8 cellular contexts compared by ENCODE assay signal in the genomic region with DNA sequence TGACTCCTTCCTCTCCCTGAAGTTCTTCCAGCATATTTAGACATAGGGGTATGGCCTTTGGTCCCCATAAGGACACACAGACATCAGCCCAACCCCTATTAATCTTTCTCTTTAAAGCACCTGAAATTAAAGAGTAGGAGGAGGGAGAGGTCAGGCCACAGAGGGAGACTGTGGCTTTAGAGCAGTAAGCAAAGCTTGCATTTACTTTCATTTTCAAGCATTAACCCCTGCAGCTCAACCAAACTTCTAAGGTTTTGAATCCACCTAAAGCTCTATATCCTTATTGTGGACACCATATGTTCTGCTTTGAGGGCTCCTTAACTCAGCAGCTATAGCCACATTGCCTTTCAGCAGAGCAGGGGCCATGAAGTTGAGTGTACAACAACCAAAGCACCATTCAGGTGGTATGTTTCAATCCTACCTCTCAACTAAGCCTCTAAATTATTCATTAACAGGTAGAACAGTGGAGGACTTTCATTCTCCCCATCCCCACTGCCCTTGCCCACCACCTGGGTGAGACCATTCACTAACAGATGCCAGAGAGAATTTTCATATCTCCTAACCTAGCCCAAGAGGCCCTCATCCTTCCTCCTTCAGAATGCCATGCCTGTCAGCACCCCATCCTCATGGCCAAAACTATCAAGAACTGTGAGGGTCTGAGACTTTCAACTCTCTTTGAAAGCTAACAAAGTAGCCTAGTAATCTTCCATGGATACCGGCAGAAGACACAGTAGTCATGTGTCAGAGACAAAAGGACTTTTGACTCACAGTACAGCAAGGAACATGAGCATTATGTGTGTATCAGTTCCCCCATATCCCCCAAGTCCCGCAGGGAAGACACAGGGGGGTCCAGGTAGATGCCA.
DNase-seq lines count a peak whose midpoint lies in the region; ATAC-seq lines count a peak whose summit lies in the region.

No MANE protein-coding gene starts in this region.

- H3K9ac ChIP-seq in adipocyte (ENCODE audit: low read length): no peak overlapping the region

- H3K4me3 ChIP-seq in adipocyte (ENCODE audit: low read length): no peak overlapping the region

- H3K27me3 ChIP-seq in adipocyte (replicated peaks; ENCODE audit: control insufficient read depth, insufficient read depth, low read length): no peaks in the 10 kb centered on the region

- H3K4me1 Mint-ChIP-seq in activated naive CD4-positive, alpha-beta T cell treated with anti-CD3 and anti-CD28 coated beads, Interleukin-2, amount 10 ng/mL, durations not matched to agents 7 days and 5 days: peaks cover 28% of the 10 kb centered on the region

- peak; percentile 82 for ATAC-seq in HG03103 (IDR thresholded peaks at IDR 0.05; ENCODE audit: low read depth, unreplicated experiment)
- ATAC-seq in stimulated activated naive CD8-positive, alpha-beta T cell treated with anti-CD3 and anti-CD28 coated beads, Interleukin-15, Interleukin-2, amounts not matched to agents 100 U/mL and 50 U/mL, for 24 hours: peak; percentile 69

- peak overlapping the region; percentile 9 for H3K4me3 Mint-ChIP-seq in activated naive CD4-positive, alpha-beta T cell treated with anti-CD3 and anti-CD28 coated beads, Interleukin-2, amount 10 ng/mL, durations not matched to agents 7 days and 5 days

- no peaks in the 10 kb centered on the region for H3K9me3 ChIP-seq in adipocyte (ENCODE audit: control insufficient read depth, low read length)

- peaks cover 4% of the 10 kb centered on the region for H3K4me1 ChIP-seq in adipocyte (ENCODE audit: control insufficient read depth, insufficient read depth, low read length)

- H3K27ac Mint-ChIP-seq in activated naive CD4-positive, alpha-beta T cell treated with anti-CD3 and anti-CD28 coated beads, Interleukin-2, amount 10 ng/mL, durations not matched to agents 7 days and 5 days: peak overlapping the region; percentile 77

- H3K27me3 Mint-ChIP-seq in activated naive CD4-positive, alpha-beta T cell treated with anti-CD3 and anti-CD28 coated beads, Interleukin-2, amount 10 ng/mL, durations not matched to agents 7 days and 5 days: no peaks in the 10 kb centered on the region

- H3K36me3 ChIP-seq in adipocyte (ENCODE audit: control insufficient read depth, insufficient read depth, low read length, severe bottlenecking): no peaks in the 10 kb centered on the region

- peaks cover 17% of the 10 kb centered on the region for H3K36me3 Mint-ChIP-seq in activated naive CD4-positive, alpha-beta T cell treated with anti-CD3 and anti-CD28 coated beads, Interleukin-2, amount 10 ng/mL, durations not matched to agents 7 days and 5 days

- DNase-seq in activated naive CD4-positive, alpha-beta T cell treated with anti-CD3 and anti-CD28 coated beads, Interleukin-2, amount 10 ng/mL, durations not matched to agents 7 days and 5 days: peak; percentile 50
- no peak for DNase-seq in activated naive CD4-positive, alpha-beta T cell (lab: John Stamatoyannopoulos, UW)
- DNase-seq in adipocyte (ENCODE audit: low read depth) (peak; percentile 49), HCEC 1CT (no peak), inferior parietal cortex (ENCODE audit: extremely low spot score) (no peak), NCI-H524 (lab: John Stamatoyannopoulos, UW) (no peak)
- no peak for DNase-seq in stimulated activated naive CD8-positive, alpha-beta T cell treated with anti-CD3 and anti-CD28 coated beads, Interleukin-15, Interleukin-2, amounts not matched to agents 100 U/mL and 50 U/mL, for 24 hours

- no peaks in the 10 kb centered on the region for H3K9me3 Mint-ChIP-seq in activated naive CD4-positive, alpha-beta T cell treated with anti-CD3 and anti-CD28 coated beads, Interleukin-2, amount 10 ng/mL, durations not matched to agents 7 days and 5 days

- CTCF ChIA-PET in activated naive CD4-positive, alpha-beta T cell treated with anti-CD3 and anti-CD28 coated beads, Interleukin-2, amount 10 ng/mL, durations not matched to agents 7 days and 5 days (lab: Charles Lee): no interaction called here

Comparison
In these comparisons a context has a peak if more than half of its experiments do, and no peak if none do; other contexts are left out.
1. DNase-seq: peak in activated naive CD4-positive, alpha-beta T cell treated with anti-CD3 and anti-CD28 coated beads, Interleukin-2, amount 10 ng/mL, durations not matched to agents 7 days and 5 days (single experiment) and adipocyte (single experiment); none in activated naive CD4-positive, alpha-beta T cell (0 of 4), stimulated activated naive CD8-positive, alpha-beta T cell treated with anti-CD3 and anti-CD28 coated beads, Interleukin-15, Interleukin-2, amounts not matched to agents 100 U/mL and 50 U/mL, for 24 hours (single experiment), HCEC 1CT (single experiment), inferior parietal cortex (single experiment) and NCI-H524 (0 of 2).